ENCODE assay signal across 13 cellular contexts in genomic region chrX:118698516-118699247, GRCh38. TPM values are rescaled to one million over a fixed set of nuclear protein-coding genes. Genes with fewer than 3 reads are reported as not detected.
DNase-seq lines count a peak whose midpoint lies in the region; ATAC-seq and TF ChIP-seq lines count a peak whose summit lies in the region.
"Had no signal": no experiment of that assay in that cellular context is flagged by ENCODE, and none has a peak within 500 bp of the region (broad histone marks: within the 10 kb centered on the region; RNA-seq: fewer than 3 reads in every experiment).

No MANE protein-coding gene starts in this region.

- H3K4me2 ChIP-seq in GM23248 (ENCODE audit: unreplicated experiment): no peak overlapping the region

- H3F3A ChIP-seq in GM23248 (ENCODE audit: insufficient read depth): no peaks in the 10 kb centered on the region

- H3K9me3 ChIP-seq in GM23248 (ENCODE audit: low read depth): no peaks in the 10 kb centered on the region
- H3K9me3 ChIP-seq: psoas muscle, tibial artery had no signal

- no peaks in the 10 kb centered on the region for H3K27me3 ChIP-seq in GM23248 (replicated peaks; ENCODE audit: insufficient read depth)
- H3K27me3 ChIP-seq: cardiac muscle cell, tibial artery had no signal

- no peaks in the 10 kb centered on the region for H3K4me1 ChIP-seq in GM23248 (ENCODE audit: insufficient read depth)
- H3K4me1 ChIP-seq: psoas muscle had no signal

- 75 to 81% methylated on average over 5 of the region's 5 CpGs for WGBS in GM23248 (ENCODE audit: low coverage in 1 of 2, low lambda C conversion rate in 2 of 2, missing lambda C conversion rate in 2 of 2), 2 experiments

- no peaks in the 10 kb centered on the region for H3K9me2 ChIP-seq in GM23248 (ENCODE audit: insufficient read depth)

- in situ Hi-C loops in GM23248 (cut with MboI): no loop called here

- DNase-seq in AG20443 (ENCODE audit: low spot score) (peak; percentile 8), GM23248 (peak; percentile 5), SIG-M5 treated with dmso at 0.1 percent for 504 hours (lab: John Stamatoyannopoulos, UW; ENCODE audit: unreplicated experiment) (peak; percentile 78), fibroblast of mammary gland (ENCODE audit: low read depth) (peak; percentile 41), NAMALWA (ENCODE audit: low spot score) (no peak)
- no peak for DNase-seq in stimulated activated CD4-positive, alpha-beta T cell treated with anti-CD3 and anti-CD28 coated beads, Interleukin-4, amount 100 ng/mL, for 24 hours
- DNase-seq: activated T-cell treated with anti-CD3 and anti-CD28 coated beads, Interleukin-2, amount 50 U/mL, for 4 hours; NCI-H524; psoas muscle; tibial artery had no signal

- H4K20me1 ChIP-seq in GM23248 (ENCODE audit: insufficient read depth): no peaks in the 10 kb centered on the region

- H3K36me3 ChIP-seq in GM23248 (ENCODE audit: low read depth): no peaks in the 10 kb centered on the region
- H3K36me3 ChIP-seq: cardiac muscle cell, tibial artery had no signal

- ATAC-seq in HG03045 (IDR thresholded peaks at IDR 0.05; ENCODE audit: unreplicated experiment): no peak
- ATAC-seq in GM21825 (IDR thresholded peaks at IDR 0.05; ENCODE audit: unreplicated experiment): no peak
- ATAC-seq: activated T-cell treated with anti-CD3 and anti-CD28 coated beads, Interleukin-2, amount 50 U/mL, for 4 hours had no signal

- no peak overlapping the region for H2AFZ ChIP-seq in GM23248

- H3K9ac ChIP-seq in GM23248: no peak overlapping the region

- H3K79me2 ChIP-seq in GM23248 (ENCODE audit: insufficient read depth): no peaks in the 10 kb centered on the region

- H3K27ac ChIP-seq in GM23248: no peak overlapping the region
- H3K27ac ChIP-seq: cardiac muscle cell, psoas muscle, tibial artery had no signal

- no peak for TF ChIP-seq CTCF in fibroblast of mammary gland (conservative IDR thresholded peaks at IDR 0.05; ENCODE audit: control insufficient read depth, insufficient read depth, low read depth, low read length)

- no peak overlapping the region for H3K4me3 ChIP-seq in GM23248
- no peak overlapping the region for H3K4me3 ChIP-seq in fibroblast of mammary gland (ENCODE audit: control insufficient read depth, low read depth, low read length)
- H3K4me3 ChIP-seq: cardiac muscle cell, psoas muscle, tibial artery had no signal

RNA-seq across cellular contexts. Expression of gene IL13RA1, which starts 28.7 kb away (rescaled TPM):
- 51.2 and 55.8 TPM in 2 replicates for total RNA-seq in GM23248 (2014; rRNA removed; shearing (Covaris generic))
- 47.2 and 47.9 TPM in 2 replicates for polyA plus RNA-seq in GM23248 (2016; fragmentation: Nextera tagmentation; extraction: Ambion mirVana)

Comparison
In these comparisons a context has a peak if more than half of its experiments do, and no peak if none do; other contexts are left out.
1. DNase-seq: peak in AG20443 (single experiment), GM23248 (single experiment), SIG-M5 treated with dmso at 0.1 percent for 504 hours (single experiment) and fibroblast of mammary gland (single experiment); none in NAMALWA (single experiment) and stimulated activated CD4-positive, alpha-beta T cell treated with anti-CD3 and anti-CD28 coated beads, Interleukin-4, amount 100 ng/mL, for 24 hours (single experiment).